In genomic region chr11:102313225-102313940, GRCh38 we compare ENCODE assay signal across 11 cellular contexts. TPM values are rescaled to one million over a fixed set of nuclear protein-coding genes. Genes with fewer than 3 reads are reported as not detected.
DNase-seq lines count a peak whose midpoint lies in the region; ATAC-seq, FAIRE-seq and TF ChIP-seq lines count a peak whose summit lies in the region.
"Had no signal": no experiment of that assay in that cellular context is flagged by ENCODE, and none has a peak within 500 bp of the region (broad histone marks: within the 10 kb centered on the region; RNA-seq: fewer than 3 reads in every experiment).

No MANE protein-coding gene starts in this region.

- H4K12ac ChIP-seq in trophoblast cell (ENCODE audit: low read depth, low read length), result no peak overlapping the region

- H2BK120ac ChIP-seq in trophoblast cell (ENCODE audit: insufficient read depth, low read length, poor library complexity), result no peak overlapping the region

- H3K9me3 Mint-ChIP-seq in activated T-cell treated with anti-CD3 and anti-CD28 coated beads, Interleukin-2, amount 50 U/mL, for 72 hours, result peaks cover 0 to 2% of the 10 kb centered on the region in 2 donors
- H3K9me3 Mint-ChIP-seq in activated naive CD4-positive, alpha-beta T cell treated with anti-CD3 and anti-CD28 coated beads, Interleukin-2, amount 50 U/mL, for 72 hours, result peaks cover 0 to 8% of the 10 kb centered on the region in 2 donors

- peak overlapping the region in 1 of 2 donors; percentile 45 for H3K4me3 ChIP-seq in kidney (ENCODE audit: low read length in 2 of 2)
- no peak overlapping the region for H3K4me3 ChIP-seq in thyroid gland (replicated peaks in 1 of 3)
- no peak overlapping the region for H3K4me3 ChIP-seq in trophoblast cell (ENCODE audit: low read depth, low read length)

- H3K36me3 ChIP-seq in kidney (ENCODE audit: control insufficient read depth in 1 of 2, insufficient read depth in 2 of 2, low read length in 2 of 2) (no peaks in the 10 kb centered on the region), thyroid gland (no peaks in the 10 kb centered on the region), trophoblast cell (ENCODE audit: control insufficient read depth in 1 of 2, insufficient read depth in 2 of 2, low read length in 2 of 2) (no peaks in the 10 kb centered on the region)

- no peak for FAIRE-seq in kidney (lab: Jason Lieb, UNC)

- no peak for DNase-seq in activated T-cell treated with anti-CD3 and anti-CD28 coated beads, Interleukin-2, amount 50 U/mL, for 72 hours
- DNase-seq in activated T-cell treated with anti-CD3 and anti-CD28 coated beads, Interleukin-2, amount 50 U/mL, for 48 hours, result no peak
- no peak for DNase-seq in activated naive CD4-positive, alpha-beta T cell treated with anti-CD3 and anti-CD28 coated beads, Interleukin-2, amount 50 U/mL, for 72 hours (ENCODE audit: low spot score in 2 of 2)
- no peak for DNase-seq in kidney
- no peak for DNase-seq in thyroid gland
- DNase-seq in trophoblast cell, result no peak
- no peak for DNase-seq in substantia nigra (lab: John Stamatoyannopoulos, UW)
- DNase-seq: activated CD4-positive, CD25-positive, alpha-beta regulatory T cell treated with anti-CD3 and anti-CD28 coated beads, Interleukin-2, amount 50 U/mL, for 72 hours; C1 segment of cervical spinal cord; NCI-H1417 treated with DMSO at 0.1 percent for 48 hours had no signal

- no peak overlapping the region for H3K14ac ChIP-seq in trophoblast cell (ENCODE audit: low read length)

- H4K8ac ChIP-seq in trophoblast cell (ENCODE audit: low read depth, low read length), result no peak overlapping the region

- H2AK5ac ChIP-seq in trophoblast cell (ENCODE audit: low read length), result no peak overlapping the region

- no peaks in the 10 kb centered on the region for H3K79me2 ChIP-seq in trophoblast cell (ENCODE audit: control insufficient read depth, insufficient read depth, low read length, poor library complexity)

- TF ChIP-seq CTCF in kidney (IDR thresholded peaks at IDR 0.05; ENCODE audit: borderline replicate concordance, extremely low read depth, insufficient read depth) (no peak), thyroid gland (IDR thresholded peaks at IDR 0.05) (no peak)

- no peak overlapping the region for H3K4me2 ChIP-seq in trophoblast cell (ENCODE audit: low read length)

- H3K27me3 ChIP-seq in thyroid gland, result no peaks in the 10 kb centered on the region
- no peaks in the 10 kb centered on the region for H3K27me3 ChIP-seq in trophoblast cell (ENCODE audit: insufficient read depth, low read length)

- peaks cover 9 to 13% of the 10 kb centered on the region in 2 donors for H3K36me3 Mint-ChIP-seq in activated T-cell treated with anti-CD3 and anti-CD28 coated beads, Interleukin-2, amount 50 U/mL, for 72 hours (ENCODE audit: insufficient read depth in 2 of 2)
- peaks cover 21 to 33% of the 10 kb centered on the region in 2 donors for H3K36me3 Mint-ChIP-seq in activated naive CD4-positive, alpha-beta T cell treated with anti-CD3 and anti-CD28 coated beads, Interleukin-2, amount 50 U/mL, for 72 hours

- no peak overlapping the region for H2BK12ac ChIP-seq in trophoblast cell (ENCODE audit: low read length)

- H3K9ac ChIP-seq in kidney (ENCODE audit: low read length in 2 of 2), result peak overlapping the region in 1 of 2 donors; percentile 29
- no peak overlapping the region for H3K9ac ChIP-seq in trophoblast cell (ENCODE audit: low read length)

- H3K27ac ChIP-seq in kidney (ENCODE audit: low read depth in 2 of 2, low read length in 2 of 2), result peak overlapping the region; percentile 16 to 56
- peak overlapping the region; percentile 60 to 67 (median 62) for H3K27ac ChIP-seq in thyroid gland
- H3K27ac ChIP-seq in trophoblast cell (ENCODE audit: low read depth, low read length), result no peak overlapping the region
- H3K27ac ChIP-seq in substantia nigra (ENCODE audit: low read depth, low read length, poor library complexity, severe bottlenecking), result no peak overlapping the region

- no peak for ATAC-seq in activated T-cell treated with anti-CD3 and anti-CD28 coated beads, Interleukin-2, amount 50 U/mL, for 72 hours (replicated peaks in 1 of 2)
- no peak for ATAC-seq in activated naive CD4-positive, alpha-beta T cell treated with anti-CD3 and anti-CD28 coated beads, Interleukin-2, amount 50 U/mL, for 72 hours
- ATAC-seq in HG02981 (IDR thresholded peaks at IDR 0.05; ENCODE audit: unreplicated experiment), result no peak

- H3K79me1 ChIP-seq in trophoblast cell (ENCODE audit: low read length), result no peaks in the 10 kb centered on the region

- no peak overlapping the region for H3K23ac ChIP-seq in trophoblast cell (ENCODE audit: low read length)

- peak overlapping the region; percentile 79 to 93 for H3K4me3 Mint-ChIP-seq in activated T-cell treated with anti-CD3 and anti-CD28 coated beads, Interleukin-2, amount 50 U/mL, for 72 hours

- no peak for TF ChIP-seq POLR2A in thyroid gland (IDR thresholded peaks at IDR 0.05)

- H2AFZ ChIP-seq in trophoblast cell (ENCODE audit: insufficient read depth, low read length, poor library complexity), result no peak overlapping the region

- WGBS in thyroid gland, 2 donors, result 52% methylated on average over 4 of the region's 4 CpGs
- no CpG with 5 or more reads among the region's 4 CpGs for WGBS in trophoblast cell (ENCODE audit: extremely low coverage, insufficient coverage, insufficient read length)

- no peaks in the 10 kb centered on the region for H3K27me3 Mint-ChIP-seq in activated T-cell treated with anti-CD3 and anti-CD28 coated beads, Interleukin-2, amount 50 U/mL, for 72 hours (ENCODE audit: low read depth)

- peaks cover 0 to 2% of the 10 kb centered on the region in 2 donors for H3K4me1 ChIP-seq in kidney (ENCODE audit: control insufficient read depth in 1 of 2, insufficient read depth in 1 of 2, low read depth in 1 of 2, low read length in 2 of 2)
- H3K4me1 ChIP-seq in thyroid gland, result peaks cover 0 to 11% of the 10 kb centered on the region in 2 donors
- no peaks in the 10 kb centered on the region for H3K4me1 ChIP-seq in trophoblast cell (ENCODE audit: control insufficient read depth in 1 of 2, insufficient read depth in 2 of 2, low read length in 2 of 2)

- H4K91ac ChIP-seq in trophoblast cell (ENCODE audit: low read depth, low read length), result no peak overlapping the region

- intact Hi-C loops in kidney (cut with DNase I), result no loop called here
- intact Hi-C loops in thyroid gland (cut with DNase I), result no loop called here

- H3K4me1 Mint-ChIP-seq in activated T-cell treated with anti-CD3 and anti-CD28 coated beads, Interleukin-2, amount 50 U/mL, for 72 hours (ENCODE audit: low read depth), result peaks cover 64% of the 10 kb centered on the region

- no peak overlapping the region for H2BK5ac ChIP-seq in trophoblast cell (ENCODE audit: low read depth, low read length, poor library complexity)

- H3K18ac ChIP-seq in trophoblast cell (ENCODE audit: low read length), result no peak overlapping the region

- no peaks in the 10 kb centered on the region for H3K9me3 ChIP-seq in kidney (ENCODE audit: control insufficient read depth in 1 of 2, low read length in 2 of 2)
- no peaks in the 10 kb centered on the region for H3K9me3 ChIP-seq in thyroid gland
- peaks cover 2% of the 10 kb centered on the region for H3K9me3 ChIP-seq in trophoblast cell (ENCODE audit: insufficient read depth, low read depth, low read length)

- no peak overlapping the region for H3K4ac ChIP-seq in trophoblast cell (ENCODE audit: low read depth, low read length)

- H3K27ac Mint-ChIP-seq in activated T-cell treated with anti-CD3 and anti-CD28 coated beads, Interleukin-2, amount 50 U/mL, for 72 hours, result peak overlapping the region; percentile 99
- H3K27ac Mint-ChIP-seq in activated naive CD4-positive, alpha-beta T cell treated with anti-CD3 and anti-CD28 coated beads, Interleukin-2, amount 50 U/mL, for 72 hours, result peak overlapping the region; percentile 93 to 95

RNA-seq across cellular contexts. Expression of gene BIRC3, which starts 3.9 kb away (rescaled TPM):
- total RNA-seq in activated T-cell treated with anti-CD3 and anti-CD28 coated beads, Interleukin-2, amount 50 U/mL, for 72 hours, result 100 to 1,000 TPM; 123 to 155 TPM
- total RNA-seq in activated naive CD4-positive, alpha-beta T cell treated with anti-CD3 and anti-CD28 coated beads, Interleukin-2, amount 50 U/mL, for 72 hours, result 100 to 1,000 TPM; 131 to 355 TPM
- 110 TPM for total RNA-seq in kidney
- polyA plus RNA-seq in kidney (ENCODE audit: insufficient read depth, low read depth, low replicate concordance), result 3.9 TPM
- total RNA-seq in thyroid gland, result 1 to 10 TPM; 2.0 to 6.0 (median 4.1) TPM
- 0.21 and 0.23 TPM in 2 replicates for polyA plus RNA-seq in trophoblast cell (2013)

RNA-seq across cellular contexts. Expression of gene BIRC2, which starts 33.6 kb away (rescaled TPM):
- 10 to 100 TPM; 38.3 to 44.4 TPM for total RNA-seq in activated T-cell treated with anti-CD3 and anti-CD28 coated beads, Interleukin-2, amount 50 U/mL, for 72 hours
- total RNA-seq in activated naive CD4-positive, alpha-beta T cell treated with anti-CD3 and anti-CD28 coated beads, Interleukin-2, amount 50 U/mL, for 72 hours, result 10 to 100 TPM; 40.7 to 67.6 TPM
- total RNA-seq in kidney (42.4 TPM), thyroid gland (100 to 1,000 TPM in 1 of 4 donors, 10 to 100 TPM in 3; 43.9 to 152 (median 72.9) TPM)
- polyA plus RNA-seq in kidney (ENCODE audit: insufficient read depth, low read depth, low replicate concordance), result 34.0 TPM
- 38.6 and 39.2 TPM in 2 replicates for polyA plus RNA-seq in trophoblast cell (2013)

Comparison
In these comparisons a context has a peak if more than half of its experiments do, and no peak if none do; other contexts are left out.
1. H3K27ac ChIP-seq: peak in kidney (2 of 2) and thyroid gland (3 of 3); none in trophoblast cell (single experiment) and substantia nigra (single experiment).
2. RNA of gene BIRC3, which starts 3.9 kb away (total RNA-seq): 131 to 355 TPM in activated naive CD4-positive, alpha-beta T cell treated with anti-CD3 and anti-CD28 coated beads, Interleukin-2, amount 50 U/mL, for 72 hours, 123 to 155 TPM in activated T-cell treated with anti-CD3 and anti-CD28 coated beads, Interleukin-2, amount 50 U/mL, for 72 hours and 110 TPM in kidney (single experiment); 2.0 to 6.0 TPM in thyroid gland; every median in the first group is over 10 times any median in the second.